Comparison of ENCODE assay signal across 8 cellular contexts in the genomic region with DNA sequence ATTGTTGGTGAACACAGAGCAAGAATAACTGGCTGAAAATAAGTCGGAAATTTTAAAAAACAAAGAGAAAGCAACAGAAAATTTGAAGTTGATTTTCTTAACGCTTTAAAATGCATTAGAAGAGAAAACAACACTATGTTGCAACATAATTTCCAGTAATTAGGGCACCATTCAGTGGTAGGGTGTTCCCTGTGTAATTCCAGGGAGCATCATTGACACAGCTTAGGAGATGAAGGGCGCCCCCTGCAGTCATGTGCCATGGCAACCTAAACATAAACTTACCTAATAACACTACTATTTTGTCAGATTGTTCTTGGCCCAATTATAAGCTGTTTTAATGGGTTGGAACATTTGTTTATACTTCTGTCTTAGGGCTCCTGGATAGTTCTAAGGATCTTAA.
DNase-seq lines count a peak whose midpoint lies in the region; ATAC-seq and TF ChIP-seq lines count a peak whose summit lies in the region.

No MANE protein-coding gene starts in this region.

- no peak overlapping the region for H3K27ac ChIP-seq in neural progenitor cell

- peaks cover 7% of the 10 kb centered on the region for H3K4me1 ChIP-seq in neural progenitor cell

- peaks cover 13% of the 10 kb centered on the region for H3K36me3 Mint-ChIP-seq in neural progenitor cell
- H3K36me3 Mint-ChIP-seq in activated naive CD8-positive, alpha-beta T cell treated with anti-CD3 and anti-CD28 coated beads for 36 hours = no peaks in the 10 kb centered on the region

- peak; percentile 60 for TF ChIP-seq CTCF in epithelial cell of esophagus (IDR thresholded peaks at IDR 0.05; ENCODE audit: insufficient read depth, low read depth, low read length, missing control alignments)
- TF ChIP-seq CTCF in neural progenitor cell (IDR thresholded peaks at IDR 0.05) = peak; percentile 72

- no peaks in the 10 kb centered on the region for H4K20me1 ChIP-seq in neural progenitor cell (ENCODE audit: low read depth)

- H3K79me2 ChIP-seq in neural progenitor cell (ENCODE audit: low read depth) = no peaks in the 10 kb centered on the region

- no peak overlapping the region for H3K4me3 ChIP-seq in epithelial cell of esophagus (ENCODE audit: low read length)
- H3K4me3 ChIP-seq in neural progenitor cell = no peak overlapping the region

- DNase-seq in NCI-H2081 (lab: John Stamatoyannopoulos, UW) = peak; percentile 40 to 72
- DNase-seq in NCI-H2081 treated with DMSO at 0.1 percent for 48 hours (lab: John Stamatoyannopoulos, UW) = no peak
- peak; percentile 11 to 53 for DNase-seq in NCI-H1930 (lab: John Stamatoyannopoulos, UW)
- DNase-seq in epithelial cell of esophagus (ENCODE audit: low read depth) = peak; percentile 69
- peak; percentile 56 for DNase-seq in neural progenitor cell (ENCODE audit: low spot score)
- no peak for DNase-seq in activated naive CD8-positive, alpha-beta T cell treated with anti-CD3 and anti-CD28 coated beads for 36 hours
- no peak for DNase-seq in NCI-H2107 treated with DMSO at 0.1 percent for 48 hours (lab: John Stamatoyannopoulos, UW; ENCODE audit: unreplicated experiment)

- no peaks in the 10 kb centered on the region for H3K4me1 Mint-ChIP-seq in neural progenitor cell
- H3K4me1 Mint-ChIP-seq in activated naive CD8-positive, alpha-beta T cell treated with anti-CD3 and anti-CD28 coated beads for 36 hours = peaks cover 7% of the 10 kb centered on the region

- H3K4me3 Mint-ChIP-seq in neural progenitor cell = no peak overlapping the region
- no peak overlapping the region for H3K4me3 Mint-ChIP-seq in activated naive CD8-positive, alpha-beta T cell treated with anti-CD3 and anti-CD28 coated beads for 36 hours

- no peak overlapping the region for H2AFZ ChIP-seq in neural progenitor cell (replicated peaks)

- no peaks in the 10 kb centered on the region for H3K27me3 ChIP-seq in neural progenitor cell

- H3K4me2 ChIP-seq in neural progenitor cell = no peak overlapping the region

- ATAC-seq in HG02938 (IDR thresholded peaks at IDR 0.05; ENCODE audit: unreplicated experiment) = no peak

- H3K9ac ChIP-seq in neural progenitor cell = no peak overlapping the region

- H3K27ac Mint-ChIP-seq in neural progenitor cell = no peak overlapping the region
- H3K27ac Mint-ChIP-seq in activated naive CD8-positive, alpha-beta T cell treated with anti-CD3 and anti-CD28 coated beads for 36 hours = no peak overlapping the region

- peaks cover 2% of the 10 kb centered on the region for H3K27me3 Mint-ChIP-seq in neural progenitor cell (ENCODE audit: insufficient read depth, low read depth)
- H3K27me3 Mint-ChIP-seq in activated naive CD8-positive, alpha-beta T cell treated with anti-CD3 and anti-CD28 coated beads for 36 hours = peaks cover 3% of the 10 kb centered on the region

- no peaks in the 10 kb centered on the region for H3K36me3 ChIP-seq in neural progenitor cell

- H3K9me3 Mint-ChIP-seq in neural progenitor cell = no peaks in the 10 kb centered on the region
- no peaks in the 10 kb centered on the region for H3K9me3 Mint-ChIP-seq in activated naive CD8-positive, alpha-beta T cell treated with anti-CD3 and anti-CD28 coated beads for 36 hours

- H3K9me3 ChIP-seq in neural progenitor cell (ENCODE audit: low read depth) = no peaks in the 10 kb centered on the region

- no peaks in the 10 kb centered on the region for H3F3A ChIP-seq in neural progenitor cell (ENCODE audit: low read depth)

Comparison
In these comparisons a context has a peak if more than half of its experiments do, and no peak if none do; other contexts are left out.
1. DNase-seq: peak in NCI-H2081 (2 of 2), NCI-H1930 (2 of 2), epithelial cell of esophagus (single experiment) and neural progenitor cell (single experiment); none in NCI-H2081 treated with DMSO at 0.1 percent for 48 hours (single experiment), activated naive CD8-positive, alpha-beta T cell treated with anti-CD3 and anti-CD28 coated beads for 36 hours (single experiment) and NCI-H2107 treated with DMSO at 0.1 percent for 48 hours (single experiment).